In the genomic region with DNA sequence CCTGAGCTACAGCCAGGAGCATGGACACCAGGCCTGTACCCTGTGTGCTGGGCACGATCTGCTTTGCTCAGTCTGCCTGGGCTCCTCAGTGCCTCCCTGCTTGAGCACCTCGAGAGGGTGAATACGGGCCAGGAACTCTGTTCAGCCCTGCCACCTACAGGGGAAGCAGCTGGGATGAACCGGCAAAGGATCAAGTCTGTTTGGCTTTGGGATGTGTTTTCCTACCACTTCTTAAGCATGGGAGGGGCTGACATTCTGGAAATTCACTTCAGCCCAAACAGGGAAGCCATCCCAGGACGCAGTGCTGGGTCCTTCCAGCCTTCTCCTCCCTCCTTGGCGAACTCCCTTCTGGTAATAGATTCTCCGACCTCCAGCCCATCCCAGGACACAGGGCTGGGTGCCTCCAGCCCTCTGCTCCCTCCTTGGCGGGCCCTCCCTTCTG, we compare ENCODE assay signal across 8 cellular contexts. TPM values are rescaled to one million over a fixed set of nuclear protein-coding genes. Genes with fewer than 3 reads are reported as not detected.
DNase-seq lines count a peak whose midpoint lies in the region; ATAC-seq, FAIRE-seq and TF ChIP-seq lines count a peak whose summit lies in the region.

No MANE protein-coding gene starts in this region.

- FAIRE-seq in urothelium cell line (lab: Jason Lieb, UNC), result peak; percentile 30

- 41 to 66% methylated on average over 8 of the region's 8 CpGs for WGBS in lung, 2 donors

- H3K27me3 ChIP-seq in lung (ENCODE audit: control insufficient read depth, insufficient read depth), result no peaks in the 10 kb centered on the region

- no peaks in the 10 kb centered on the region for H3K36me3 ChIP-seq in lung (ENCODE audit: control insufficient read depth in 2 of 2, insufficient read depth in 2 of 2, low read length in 2 of 2)

- no peak overlapping the region for H3K4me3 ChIP-seq in lung

- peak; percentile 12 for TF ChIP-seq CTCF in lung (IDR thresholded peaks at IDR 0.05; ENCODE audit: control extremely low read depth, extremely low read depth)

- peak; percentile 71 for ATAC-seq in lung (ENCODE audit: insufficient read depth, low FRiP score)
- no peak for ATAC-seq in HG03520 (IDR thresholded peaks at IDR 0.05; ENCODE audit: unreplicated experiment)
- no peak for ATAC-seq in GM21360 (IDR thresholded peaks at IDR 0.05; ENCODE audit: unreplicated experiment)

- peaks cover 6 to 18% of the 10 kb centered on the region in 2 donors for H3K4me1 ChIP-seq in lung (ENCODE audit: control insufficient read depth in 2 of 2, insufficient read depth in 2 of 2, low read length in 2 of 2)

- no peaks in the 10 kb centered on the region for H3K9me3 ChIP-seq in lung (ENCODE audit: control insufficient read depth in 2 of 2, insufficient read depth in 1 of 2, low read length in 1 of 2)

- H3K27ac ChIP-seq in lung (ENCODE audit: low read depth in 1 of 2, low read length in 1 of 2), result peak overlapping the region; percentile 76 to 93

- DNase-seq in DMS153 treated with DMSO at 0.1 percent for 48 hours (lab: John Stamatoyannopoulos, UW; ENCODE audit: unreplicated experiment), result peak; percentile 57
- peak; percentile 94 for DNase-seq in NCI-H446 treated with DMSO at 0.1 percent for 48 hours (lab: John Stamatoyannopoulos, UW)
- DNase-seq in dermis blood vessel endothelial cell, result peak; percentile 67
- DNase-seq in lung (ENCODE audit: low spot score), result peak; percentile 68
- DNase-seq in urothelium cell line (ENCODE audit: low spot score), result peak; percentile 26
- DNase-seq in activated CD4-positive, CD25-positive, alpha-beta regulatory T cell treated with anti-CD3 and anti-CD28 coated beads, Interleukin-2, amount 50 U/mL, for 72 hours, result no peak

RNA-seq across cellular contexts. Expression of gene SELENON, which starts 55.8 kb away (rescaled TPM):
- 34.7 and 100 TPM in 2 replicates for total RNA-seq in dermis blood vessel endothelial cell
- total RNA-seq in lung, result 10 to 100 TPM; 51.3 to 88.8 TPM
- 10 to 100 TPM; 35.9 to 45.4 TPM for polyA plus RNA-seq in lung
